ENCODE assay signal across 1 cellular context in genomic region chr6:42103753-42104094, GRCh38.
TF ChIP-seq lines count a peak whose summit lies in the region.

No MANE protein-coding gene starts in this region.

TF ChIP-seq in IMR-90, 13 proteins besides CTCF, POLR2A, EP300 and RAD21 (continued from another document):
- TF ChIP-seq USF2 (IDR thresholded peaks at IDR 0.05; ENCODE audit: low read depth, low read length) (no peak), RFX5 (IDR thresholded peaks at IDR 0.05; ENCODE audit: low read depth, low read length) (no peak), MAZ (IDR thresholded peaks at IDR 0.05; ENCODE audit: borderline replicate concordance, low read depth, low read length) (no peak), MXI1 (IDR thresholded peaks at IDR 0.05; ENCODE audit: borderline replicate concordance, low read depth, low read length) (no peak), CEBPB (IDR thresholded peaks at IDR 0.05; ENCODE audit: low read depth, low read length) (no peak), FOS (IDR thresholded peaks at IDR 0.05; ENCODE audit: low read depth, low read length) (no peak), ELK1 (IDR thresholded peaks at IDR 0.05; ENCODE audit: borderline replicate concordance, low read depth, low read length) (no peak), MAFK (IDR thresholded peaks at IDR 0.05; ENCODE audit: low read depth, low read length) (no peak), CHD1 (IDR thresholded peaks at IDR 0.05; ENCODE audit: low read depth, low read length) (no peak)
